Comparison of ENCODE assay signal across 8 cellular contexts in the genomic region with DNA sequence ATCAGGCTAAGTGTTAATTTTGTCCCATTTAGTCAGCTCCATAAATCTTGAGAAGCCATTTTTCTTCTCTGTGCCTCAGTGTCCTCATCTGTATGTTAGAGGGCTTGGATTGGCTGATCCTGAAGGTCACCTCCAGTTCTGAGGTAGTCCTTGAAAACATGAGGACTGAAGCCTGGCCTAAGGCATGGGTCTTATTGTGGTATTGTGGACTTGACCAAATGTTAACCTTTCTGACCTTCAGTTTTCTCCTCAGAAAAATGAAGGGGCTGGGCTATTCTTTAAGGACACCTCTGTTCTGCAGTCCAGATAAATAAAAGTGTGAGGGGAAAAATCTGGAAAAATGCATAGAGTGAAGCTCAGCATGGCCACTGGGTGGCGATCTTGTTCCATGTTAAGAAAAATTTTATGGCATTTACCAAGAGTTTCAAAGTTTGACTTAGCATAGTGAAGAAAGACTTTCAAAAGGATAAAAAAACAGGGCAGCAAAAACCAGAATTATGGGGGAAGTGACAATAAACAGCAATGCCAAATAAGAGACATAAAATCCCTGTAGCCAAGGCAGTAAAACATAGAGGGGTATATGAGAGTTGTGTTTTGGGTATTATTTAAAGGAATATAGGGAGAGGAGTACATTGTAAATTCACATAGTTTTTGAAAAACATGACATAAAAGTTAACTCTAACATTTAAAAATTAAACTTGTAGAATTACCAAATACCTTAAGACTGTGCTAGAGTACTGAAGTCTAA. TPM values are rescaled to one million over a fixed set of nuclear protein-coding genes. Genes with fewer than 3 reads are reported as not detected.
DNase-seq lines count a peak whose midpoint lies in the region; ATAC-seq, FAIRE-seq and TF ChIP-seq lines count a peak whose summit lies in the region.

No MANE protein-coding gene starts in this region.

- DNase-seq in HFF-Myc (ENCODE audit: extremely low read depth, low read depth) (peak; percentile 38), NCI-H1694 treated with DMSO at 0.1 percent for 48 hours (lab: John Stamatoyannopoulos, UW) (peak; percentile 23), UCSD-AML1 (lab: John Stamatoyannopoulos, UW; ENCODE audit: unreplicated experiment) (peak; percentile 23), kidney tubule cell (ENCODE audit: low spot score) (peak; percentile 68)
- peak; percentile 76 for DNase-seq in stimulated activated CD4-positive, alpha-beta T cell treated with anti-CD3 and anti-CD28 coated beads, Interleukin-4, amount 100 ng/mL, for 24 hours

- no peak overlapping the region for H3K4me3 ChIP-seq in HFF-Myc (replicated peaks; ENCODE audit: low read depth, low read length)

- H3K4me1 Mint-ChIP-seq in brain = peaks cover 14% of the 10 kb centered on the region

- H3K4me3 Mint-ChIP-seq in brain = no peak overlapping the region

- no peaks in the 10 kb centered on the region for H3K27me3 Mint-ChIP-seq in brain

- TF ChIP-seq CTCF in HFF-Myc (IDR thresholded peaks at IDR 0.05; ENCODE audit: low read depth, low read length, missing control alignments) = peak; percentile 71
- TF ChIP-seq CTCF in brain (conservative IDR thresholded peaks at IDR 0.05) = peak; percentile 89 to 90

- H3K27ac Mint-ChIP-seq in brain = peak overlapping the region in 3 of 5 experiments; percentile 8 to 41 (median 13)

- H3K9me3 Mint-ChIP-seq in brain = no peaks in the 10 kb centered on the region

- peak; percentile 98 for FAIRE-seq in G401.6 (lab: Jason Lieb, UNC)

- ATAC-seq in GM18870 (IDR thresholded peaks at IDR 0.05; ENCODE audit: unreplicated experiment) = no peak

- H3K36me3 Mint-ChIP-seq in brain = no peaks in the 10 kb centered on the region

RNA-seq across cellular contexts. Expression of a gene that starts 13.2 kb away (rescaled TPM):
- 9.9 TPM for polyA plus RNA-seq in brain (ENCODE audit: insufficient read depth, low read depth, low replicate concordance)

Comparison
In these comparisons a context has a peak if more than half of its experiments do, and no peak if none do; other contexts are left out.
1. DNase-seq: peak in every context shown above with its lines; median percentile 76 in stimulated activated CD4-positive, alpha-beta T cell treated with anti-CD3 and anti-CD28 coated beads, Interleukin-4, amount 100 ng/mL, for 24 hours; 68 in kidney tubule cell; 38 in HFF-Myc; 23 in NCI-H1694 treated with DMSO at 0.1 percent for 48 hours; 23 in UCSD-AML1.